23 cellular contexts compared by ENCODE assay signal in genomic region chr6:125503181-125503580, GRCh38.
"Had no signal": no experiment of that assay in that cellular context is flagged by ENCODE, and none has a peak within 500 bp of the region (broad histone marks: within the 10 kb centered on the region; RNA-seq: fewer than 3 reads in every experiment).

No MANE protein-coding gene starts in this region.

- H3K27ac ChIP-seq: adrenal gland, breast epithelium, colonic mucosa, SJSA1 had no signal

- H3K4me3 Mint-ChIP-seq: activated CD8-positive, alpha-beta T cell treated with anti-CD3 and anti-CD28 coated beads, Interleukin-2, amount 10 ng/mL, durations not matched to agents 7 days and 5 days; activated naive CD8-positive, alpha-beta T cell treated with anti-CD3 and anti-CD28 coated beads, Interleukin-2, amount 10 ng/mL, durations not matched to agents 7 days and 5 days; T-helper 1 cell treated with Interleukin-12 subunit alpha and Interleukin-12 subunit beta and Interleukin-4 antibody, amounts not matched to agents 30 μg/mL and 1 μg/mL, for 36 hours had no signal

- H3K4me1 Mint-ChIP-seq: activated naive CD8-positive, alpha-beta T cell treated with anti-CD3 and anti-CD28 coated beads, Interleukin-2, amount 10 ng/mL, durations not matched to agents 7 days and 5 days had no signal

- H3K4me3 ChIP-seq: adrenal gland, breast epithelium, colonic mucosa, SJSA1 had no signal

- H3K9me3 ChIP-seq: adrenal gland, breast epithelium, colonic mucosa, SJSA1 had no signal

- ATAC-seq: activated CD8-positive, alpha-beta T cell treated with anti-CD3 and anti-CD28 coated beads, Interleukin-2, amount 10 ng/mL, durations not matched to agents 7 days and 5 days; PC-3 had no signal

- H3K4me1 ChIP-seq: adrenal gland, breast epithelium, colonic mucosa, SJSA1 had no signal

- H3K36me3 ChIP-seq: adrenal gland, breast epithelium, colonic mucosa, SJSA1 had no signal

- H3K36me3 Mint-ChIP-seq: activated naive CD8-positive, alpha-beta T cell treated with anti-CD3 and anti-CD28 coated beads, Interleukin-2, amount 10 ng/mL, durations not matched to agents 7 days and 5 days had no signal

- H3K9me3 Mint-ChIP-seq: activated naive CD8-positive, alpha-beta T cell treated with anti-CD3 and anti-CD28 coated beads, Interleukin-2, amount 10 ng/mL, durations not matched to agents 7 days and 5 days; T-helper 1 cell treated with Interleukin-12 subunit alpha and Interleukin-12 subunit beta and Interleukin-4 antibody, amounts not matched to agents 30 μg/mL and 1 μg/mL, for 36 hours had no signal

- H3K27me3 ChIP-seq: adrenal gland, breast epithelium, colonic mucosa, SJSA1 had no signal

- DNase-seq: activated CD4-positive, alpha-beta T cell treated with anti-CD3 and anti-CD28 coated beads for 48 hours; activated CD4-positive, alpha-beta T cell treated with anti-CD3 and anti-CD28 coated beads, Interleukin-2, amount 50 U/mL, for 4 hours; activated CD4-positive, CD25-positive, alpha-beta regulatory T cell treated with anti-CD3 and anti-CD28 coated beads, Interleukin-2, amount 50 U/mL, for 72 hours; activated CD8-positive, alpha-beta memory T cell treated with anti-CD3 and anti-CD28 coated beads, Interleukin-2, amount 50 U/mL, for 48 hours; activated CD8-positive, alpha-beta T cell treated with anti-CD3 and anti-CD28 coated beads, Interleukin-2, amount 10 ng/mL, durations not matched to agents 7 days and 5 days; activated naive CD4-positive, alpha-beta T cell treated with anti-CD3 and anti-CD28 coated beads, Interleukin-2, amount 50 U/mL, for 16 hours; activated naive CD8-positive, alpha-beta T cell treated with anti-CD3 and anti-CD28 coated beads, Interleukin-2, amount 10 ng/mL, durations not matched to agents 7 days and 5 days; activated T-cell treated with anti-CD3 and anti-CD28 coated beads, Interleukin-2, amount 50 U/mL, for 1 hour; adrenal gland; anterior cingulate cortex; caudate nucleus; colonic mucosa; Karpas-422; NCI-H1930; NCI-H446; NCI-H526; NCI-H82; NK-92 treated with Interleukin-12 subunit alpha and Interleukin-12 subunit beta, amount 100 ng/mL, for 24 hours; PC-3; SHP77 had no signal

- H3K27ac Mint-ChIP-seq: activated CD8-positive, alpha-beta T cell treated with anti-CD3 and anti-CD28 coated beads, Interleukin-2, amount 10 ng/mL, durations not matched to agents 7 days and 5 days; activated naive CD8-positive, alpha-beta T cell treated with anti-CD3 and anti-CD28 coated beads, Interleukin-2, amount 10 ng/mL, durations not matched to agents 7 days and 5 days; T-helper 1 cell treated with Interleukin-12 subunit alpha and Interleukin-12 subunit beta and Interleukin-4 antibody, amounts not matched to agents 30 μg/mL and 1 μg/mL, for 36 hours had no signal
